ENCODE assay signal across 8 cellular contexts in genomic region chr14:75711134-75711795, GRCh38. TPM values are rescaled to one million over a fixed set of nuclear protein-coding genes. Genes with fewer than 3 reads are reported as not detected.
DNase-seq lines count a peak whose midpoint lies in the region; ATAC-seq, FAIRE-seq and TF ChIP-seq lines count a peak whose summit lies in the region.

No MANE protein-coding gene starts in this region.

- POLR2A ChIA-PET in A673 (lab: Charles Lee; ENCODE audit: low non-redundant PET): no interaction called here

- intact Hi-C loops in A673 (cut with micrococcal nuclease; ENCODE audit: unreplicated experiment): loop anchor here (2.0 kb wide), 1 partner anchor 676 kb away; no protein-coding TSS in a partner anchor
- intact Hi-C loops in testis (cut with DNase I; ENCODE audit: low total_unique reads): no loop called here

- no peak for TF ChIP-seq POLR2A in testis (IDR thresholded peaks at IDR 0.05)
- TF ChIP-seq POLR2A in GM18505 (IDR thresholded peaks at IDR 0.05; ENCODE audit: borderline replicate concordance, extremely low read depth, insufficient read depth, insufficient read length): no peak

- FAIRE-seq in bronchial epithelial cell (lab: Jason Lieb, UNC): no peak

- no peak overlapping the region for H3K4me3 ChIP-seq in A673 (ENCODE audit: low read depth, low read length, poor library complexity, severe bottlenecking)
- H3K4me3 ChIP-seq in bronchial epithelial cell (ENCODE audit: low read depth, low read length): no peak overlapping the region
- no peak overlapping the region for H3K4me3 ChIP-seq in testis

- ATAC-seq in GM18505 (IDR thresholded peaks at IDR 0.05; ENCODE audit: unreplicated experiment): no peak
- no peak for ATAC-seq in GM19467 (IDR thresholded peaks at IDR 0.05; ENCODE audit: unreplicated experiment)

- TF ChIP-seq CTCF in A673 (conservative IDR thresholded peaks at IDR 0.05; ENCODE audit: low read depth, low read length) (peak; percentile 84), bronchial epithelial cell (IDR thresholded peaks at IDR 0.05; ENCODE audit: insufficient read depth, low read length, severe bottlenecking) (peak; percentile 77), testis (IDR thresholded peaks at IDR 0.05) (peak; percentile 62 to 84 (median 74))

- WGBS in testis, 2 donors: 85 to 90% methylated on average over 4 of the region's 4 CpGs

- DNase-seq in A673 (ENCODE audit: low spot score): peak; percentile 69
- peak; percentile 35 for DNase-seq in GM04504 (ENCODE audit: low read depth)
- DNase-seq in NCI-H2171 (lab: John Stamatoyannopoulos, UW): peak; percentile 49
- peak; percentile 53 for DNase-seq in bronchial epithelial cell (ENCODE audit: low read depth)
- peak; percentile 17 for DNase-seq in kidney glomerular epithelial cell (lab: John Stamatoyannopoulos, UW)
- no peak for DNase-seq in testis

- H3K27me3 ChIP-seq in A673 (replicated peaks; ENCODE audit: insufficient read depth, low read depth, low read length, poor library complexity) (no peaks in the 10 kb centered on the region), bronchial epithelial cell (ENCODE audit: control insufficient read depth, insufficient read depth, low read length) (no peaks in the 10 kb centered on the region), testis (no peaks in the 10 kb centered on the region)

- CTCF ChIA-PET in A673 (lab: Charles Lee): interaction anchor here (5.5 kb wide), 1 partner anchor 271 kb away, joined by 57 read pairs; the partner anchor contains the start of gene TGFB3

- no TSS peak for BruUV-seq in A673 (replicated peaks; lab: Mats Ljungman, UMichigan)

- peaks cover 14% of the 10 kb centered on the region for H3K36me3 ChIP-seq in A673 (ENCODE audit: insufficient read depth, low read length, poor library complexity, severe bottlenecking)
- H3K36me3 ChIP-seq in bronchial epithelial cell (ENCODE audit: control insufficient read depth, insufficient read depth, low read length): no peaks in the 10 kb centered on the region
- H3K36me3 ChIP-seq in testis (ENCODE audit: low read depth, missing control alignments): no peaks in the 10 kb centered on the region

- peak overlapping the region; percentile 28 for H3K27ac ChIP-seq in A673 (ENCODE audit: low read depth, low read length, poor library complexity, severe bottlenecking)
- peak overlapping the region in 1 of 2 donors; percentile 64 for H3K27ac ChIP-seq in testis

- H3K4me1 ChIP-seq in A673 (ENCODE audit: insufficient read depth, low read length, poor library complexity, severe bottlenecking) (peaks cover 12% of the 10 kb centered on the region), testis (peaks cover 16% of the 10 kb centered on the region)

- H3K9me3 ChIP-seq in A673 (ENCODE audit: low read depth, low read length, poor library complexity, severe bottlenecking) (no peaks in the 10 kb centered on the region), testis (no peaks in the 10 kb centered on the region)

RNA-seq across cellular contexts. Expression of gene TTLL5, which starts 50.2 kb away (rescaled TPM):
- total RNA-seq in A673 (2021): 56.4 and 56.7 TPM in 2 replicates
- 15.5 and 20.0 TPM in 2 replicates for total RNA-seq in bronchial epithelial cell
- 100 to 1,000 TPM; 112 to 155 TPM for total RNA-seq in testis
- polyA plus RNA-seq in testis (ENCODE audit: insufficient read depth, low read depth, low replicate concordance): 318 TPM

RNA-seq across cellular contexts. Expression of gene ERG28, which starts 50.6 kb away (rescaled TPM):
- 38.3 and 43.3 TPM in 2 replicates for total RNA-seq in A673 (2021)
- total RNA-seq in bronchial epithelial cell: 3.6 and 4.2 TPM in 2 replicates
- 10 to 100 TPM; 60.0 to 64.4 TPM for total RNA-seq in testis
- polyA plus RNA-seq in testis (ENCODE audit: insufficient read depth, low read depth, low replicate concordance): 103 TPM
